Comparison of ENCODE assay signal across 8 cellular contexts in genomic region chr11:32231909-32232493, GRCh38.
DNase-seq lines count a peak whose midpoint lies in the region; ATAC-seq and TF ChIP-seq lines count a peak whose summit lies in the region.

No MANE protein-coding gene starts in this region.

- DNase-seq in SIG-M5 treated with dmso at 0.1 percent for 504 hours (lab: John Stamatoyannopoulos, UW; ENCODE audit: unreplicated experiment) (peak; percentile 50), SIG-M5 (lab: John Stamatoyannopoulos, UW) (no peak), IMR-90 (peak; percentile 14), WERI-Rb-1 (peak; percentile 55), kidney glomerular epithelial cell (lab: John Stamatoyannopoulos, UW) (peak; percentile 23), NK-92 (lab: John Stamatoyannopoulos, UW; ENCODE audit: unreplicated experiment) (no peak)

- H4K5ac ChIP-seq in IMR-90 (ENCODE audit: low read depth, low read length), result no peak overlapping the region

- CTCF ChIA-PET in IMR-90 (lab: Yijun Ruan, JAX), result interaction anchor here (0.6 to 1.3 kb wide), 4 partner anchors 10 to 440 kb away, joined by 4 to 5 read pairs (median 5); no protein-coding TSS in a partner anchor

- ATAC-seq in GM21381 (IDR thresholded peaks at IDR 0.05; ENCODE audit: unreplicated experiment), result peak; percentile 75
- ATAC-seq in IMR-90 (ENCODE audit: low read depth), result peak; percentile 75
- ATAC-seq in GM19455 (IDR thresholded peaks at IDR 0.05; ENCODE audit: unreplicated experiment), result no peak

- no peak overlapping the region for H3K18ac ChIP-seq in IMR-90 (ENCODE audit: low read depth, low read length)

- POLR2A ChIA-PET in IMR-90 (lab: Charles Lee; ENCODE audit: unreplicated experiment), result no interaction called here

- peak; percentile 48 for TF ChIP-seq CTCF in IMR-90 (conservative IDR thresholded peaks at IDR 0.05; ENCODE audit: low read depth, low read length)
- peak; percentile 91 for TF ChIP-seq CTCF in WERI-Rb-1 (IDR thresholded peaks at IDR 0.05; ENCODE audit: low read depth, low read length)

- H3K36me3 ChIP-seq in IMR-90 (ENCODE audit: control insufficient read depth, insufficient read depth, low read length), result no peaks in the 10 kb centered on the region
- no peaks in the 10 kb centered on the region for H3K36me3 ChIP-seq in WERI-Rb-1

- no peak overlapping the region for H2BK5ac ChIP-seq in IMR-90 (ENCODE audit: low read depth, low read length, poor library complexity, severe bottlenecking)

- no peak overlapping the region for H4K8ac ChIP-seq in IMR-90 (ENCODE audit: low read depth in 2 of 2, low read length in 2 of 2)

- no TSS peak for BruUV-seq in IMR-90 (replicated peaks; lab: Mats Ljungman, UMichigan)

- H3K23ac ChIP-seq in IMR-90 (ENCODE audit: low read depth, low read length), result no peak overlapping the region

- no peak overlapping the region for H2AK9ac ChIP-seq in IMR-90 (replicated peaks; ENCODE audit: low read depth, low read length, poor library complexity)

- H3K4me1 ChIP-seq in IMR-90 (ENCODE audit: control insufficient read depth, insufficient read depth, low read length), result no peaks in the 10 kb centered on the region

- H4K20me1 ChIP-seq in IMR-90 (ENCODE audit: insufficient read depth, low read length), result no peaks in the 10 kb centered on the region

- H3K56ac ChIP-seq in IMR-90 (ENCODE audit: extremely low read depth, insufficient read depth, low read length), result no peak overlapping the region

- H3K9me3 ChIP-seq in IMR-90 (ENCODE audit: control insufficient read depth, insufficient read depth, low read length), result no peaks in the 10 kb centered on the region
- H3K9me3 ChIP-seq in WERI-Rb-1 (ENCODE audit: severe bottlenecking), result no peaks in the 10 kb centered on the region

- TF ChIP-seq RAD21 in IMR-90 (IDR thresholded peaks at IDR 0.05; ENCODE audit: low read length), result 0 out of 2 replicates have a peak, but pooled peaks have one; percentile 26

- H3K4me2 ChIP-seq in IMR-90 (ENCODE audit: low read depth, low read length), result no peak overlapping the region

- no peak overlapping the region for H2BK15ac ChIP-seq in IMR-90 (ENCODE audit: low read depth, low read length)

- in situ Hi-C loops in IMR-90 (cut with MboI; ENCODE audit: low sequenced_read_pairs), result no loop called here

- no peak overlapping the region for H3K14ac ChIP-seq in IMR-90 (replicated peaks; ENCODE audit: low read depth, low read length)

- H3K4ac ChIP-seq in IMR-90 (ENCODE audit: low read depth, low read length), result no peak overlapping the region

- H2BK20ac ChIP-seq in IMR-90 (ENCODE audit: low read depth, low read length), result no peak overlapping the region

- no peak overlapping the region for H4K91ac ChIP-seq in IMR-90 (ENCODE audit: insufficient read depth, low read depth, low read length)

- H2AK5ac ChIP-seq in IMR-90 (ENCODE audit: low read depth, low read length), result no peak overlapping the region

- no peak overlapping the region for H3K27ac ChIP-seq in IMR-90 (ENCODE audit: insufficient read depth, low read length)
- H3K27ac ChIP-seq in WERI-Rb-1, result no peak overlapping the region

- H3K27me3 ChIP-seq in IMR-90 (ENCODE audit: control insufficient read depth, insufficient read depth, low read length) (peaks cover 2% of the 10 kb centered on the region; the same call in 1 of the 2 replicates), WERI-Rb-1 (ENCODE audit: insufficient read depth, low read depth, severe bottlenecking) (no peaks in the 10 kb centered on the region)

- no peak overlapping the region for H3K9ac ChIP-seq in IMR-90 (ENCODE audit: low read depth, low read length)

- no peak overlapping the region for H3K4me3 ChIP-seq in IMR-90 (ENCODE audit: insufficient read depth, low read depth, low read length)
- H3K4me3 ChIP-seq in WERI-Rb-1 (ENCODE audit: low read depth, low read length), result no peak overlapping the region

- H3K79me1 ChIP-seq in IMR-90 (ENCODE audit: low read depth in 1 of 2, low read length in 2 of 2), result no peaks in the 10 kb centered on the region

- no peaks in the 10 kb centered on the region for H3K9me1 ChIP-seq in IMR-90 (ENCODE audit: insufficient read depth, low read length)

- no peak overlapping the region for H2BK120ac ChIP-seq in IMR-90 (ENCODE audit: low read depth, low read length)

- intact Hi-C loops in IMR-90 (cut with micrococcal nuclease), result no loop called here

- H2AFZ ChIP-seq in IMR-90 (replicated peaks; ENCODE audit: low read length, poor library complexity), result no peak overlapping the region

- no peak for TF ChIP-seq POLR2A in IMR-90 (IDR thresholded peaks at IDR 0.05; ENCODE audit: low read depth, low read length)

- no CpG with 5 or more reads among the region's 3 CpGs for WGBS in IMR-90 (ENCODE audit: extremely low coverage in 2 of 2, insufficient read length in 1 of 2), 2 experiments

- dilution Hi-C loops in IMR-90 (cut with HindIII; ENCODE audit: low sequenced_read_pairs, unreplicated experiment), result no loop called here

TF ChIP-seq in IMR-90, 13 proteins besides CTCF, POLR2A, EP300 and RAD21:
- no peak for TF ChIP-seq RCOR1 (IDR thresholded peaks at IDR 0.05; ENCODE audit: insufficient replicate concordance, low read length)
- no peak for TF ChIP-seq RFX5 (IDR thresholded peaks at IDR 0.05; ENCODE audit: low read depth, low read length)
- no peak for TF ChIP-seq ELK1 (IDR thresholded peaks at IDR 0.05; ENCODE audit: borderline replicate concordance, low read depth, low read length)
- TF ChIP-seq NFE2L2 (IDR thresholded peaks at IDR 0.05; ENCODE audit: low read depth, low read length), result no peak
- no peak for TF ChIP-seq MXI1 (IDR thresholded peaks at IDR 0.05; ENCODE audit: borderline replicate concordance, low read depth, low read length)
- no peak for TF ChIP-seq USF2 (IDR thresholded peaks at IDR 0.05; ENCODE audit: low read depth, low read length)
- no peak for TF ChIP-seq CHD1 (IDR thresholded peaks at IDR 0.05; ENCODE audit: low read depth, low read length)
- no peak for TF ChIP-seq MAZ (IDR thresholded peaks at IDR 0.05; ENCODE audit: borderline replicate concordance, low read depth, low read length)
- no peak for TF ChIP-seq BHLHE40 (IDR thresholded peaks at IDR 0.05; ENCODE audit: low read depth, low read length)
- TF ChIP-seq MAFK (IDR thresholded peaks at IDR 0.05; ENCODE audit: low read depth, low read length), result no peak
- TF ChIP-seq CEBPB (IDR thresholded peaks at IDR 0.05; ENCODE audit: low read depth, low read length), result no peak
- no peak for TF ChIP-seq SMC3 (IDR thresholded peaks at IDR 0.05; ENCODE audit: low read depth, low read length)
- TF ChIP-seq FOS (IDR thresholded peaks at IDR 0.05; ENCODE audit: low read depth, low read length), result no peak

Comparison
In these comparisons a context has a peak if more than half of its experiments do, and no peak if none do; other contexts are left out.
1. DNase-seq: peak in SIG-M5 treated with dmso at 0.1 percent for 504 hours (single experiment), IMR-90 (single experiment), WERI-Rb-1 (single experiment) and kidney glomerular epithelial cell (single experiment); none in SIG-M5 (single experiment) and NK-92 (single experiment).